Comparison of ENCODE assay signal across 25 cellular contexts in genomic region chr1:201570158-201570885, GRCh38. TPM values are rescaled to one million over a fixed set of nuclear protein-coding genes. Genes with fewer than 3 reads are reported as not detected.
A peak's percentile ranks its signal among the peaks of the same experiment; 100 is the strongest.
DNase-seq lines count a peak whose midpoint lies in the region; ATAC-seq and TF ChIP-seq lines count a peak whose summit lies in the region.
"Had no signal": no experiment of that assay in that cellular context is flagged by ENCODE, and none has a peak within 500 bp of the region (broad histone marks: within the 10 kb centered on the region; RNA-seq: fewer than 3 reads in every experiment).

No MANE protein-coding gene starts in this region.

- ATAC-seq in lower lobe of right lung (no peak), GM19467 (IDR thresholded peaks at IDR 0.05; ENCODE audit: unreplicated experiment) (no peak)
- ATAC-seq: activated CD4-positive, alpha-beta T cell treated with anti-CD3 and anti-CD28 coated beads for 36 hours; activated CD8-positive, alpha-beta T cell treated with anti-CD3 and anti-CD28 coated beads, Interleukin-2, amount 10 ng/mL, durations not matched to agents 7 days and 5 days; stimulated activated naive CD8-positive, alpha-beta T cell treated with anti-CD3 and anti-CD28 coated beads, Interleukin-15, amount 100 ng/mL, for 72 hours; T-helper 17 cell had no signal

- H4K20me1 ChIP-seq in smooth muscle cell (ENCODE audit: low read depth): peaks cover 58% of the 10 kb centered on the region

- H3K9me3 Mint-ChIP-seq in glutamatergic neuron (ENCODE audit: unreplicated experiment): peaks cover 3% of the 10 kb centered on the region
- H3K9me3 Mint-ChIP-seq: HFFc6; neural crest cell; stimulated activated naive CD8-positive, alpha-beta T cell treated with anti-CD3 and anti-CD28 coated beads, Interleukin-15, amount 100 ng/mL, for 72 hours had no signal

- no peaks in the 10 kb centered on the region for H3K4me1 ChIP-seq in Peyer's patch
- peaks cover 53% of the 10 kb centered on the region for H3K4me1 ChIP-seq in lower lobe of right lung
- H3K4me1 ChIP-seq in smooth muscle cell (ENCODE audit: low read depth): no peaks in the 10 kb centered on the region

- in situ Hi-C loops in KBM-7 (cut with MboI; ENCODE audit: low pct_unique_long_range_greater_than_20kb, low sequenced_read_pairs): no loop called here

- no peaks in the 10 kb centered on the region for H3F3A ChIP-seq in smooth muscle cell (ENCODE audit: low read depth)

- intact Hi-C loops in lower lobe of right lung (cut with DNase I): no loop called here

- peaks cover 8% of the 10 kb centered on the region for H3K27me3 Mint-ChIP-seq in glutamatergic neuron (ENCODE audit: unreplicated experiment)
- H3K27me3 Mint-ChIP-seq: activated CD4-positive, alpha-beta T cell treated with anti-CD3 and anti-CD28 coated beads for 36 hours; activated naive CD8-positive, alpha-beta T cell; stimulated activated naive CD8-positive, alpha-beta T cell treated with anti-CD3 and anti-CD28 coated beads, Interleukin-15, amount 100 ng/mL, for 72 hours had no signal

- no peak overlapping the region for H2AFZ ChIP-seq in smooth muscle cell (ENCODE audit: low read depth)
- H2AFZ ChIP-seq: GM23248 had no signal

- H3K27ac ChIP-seq in Peyer's patch: peak overlapping the region in 3 of 4 donors; percentile 34 to 66 (median 52)
- peak overlapping the region; percentile 32 for H3K27ac ChIP-seq in lower lobe of right lung
- H3K27ac ChIP-seq in smooth muscle cell (ENCODE audit: low read depth): peak overlapping the region; percentile 4
- H3K27ac ChIP-seq: BLaER1, cardiac muscle cell, GM23248, HL-60, prostate gland, tibial nerve had no signal

- TF ChIP-seq CTCF in Peyer's patch (IDR thresholded peaks at IDR 0.05) (no peak), lower lobe of right lung (IDR thresholded peaks at IDR 0.05) (no peak), smooth muscle cell (IDR thresholded peaks at IDR 0.05; ENCODE audit: borderline replicate concordance, insufficient read depth, poor library complexity, severe bottlenecking) (no peak), glutamatergic neuron (IDR thresholded peaks at IDR 0.05; ENCODE audit: partially characterized antibody, unreplicated experiment) (no peak)

- peaks cover 3% of the 10 kb centered on the region for H3K36me3 Mint-ChIP-seq in glutamatergic neuron (ENCODE audit: unreplicated experiment)
- H3K36me3 Mint-ChIP-seq: activated naive CD8-positive, alpha-beta T cell had no signal

- DNase-seq in H7 (peak; percentile 13), Peyer's patch (peak in 1 of 3 donors; percentile 30), lower lobe of right lung (peak; percentile 21), smooth muscle cell (lab: John Stamatoyannopoulos, UW; ENCODE audit: unreplicated experiment) (no peak), glutamatergic neuron (no peak), KBM-7 (no peak)
- DNase-seq: activated CD4-positive, alpha-beta T cell treated with anti-CD3 and anti-CD28 coated beads for 36 hours; activated CD8-positive, alpha-beta T cell treated with anti-CD3 and anti-CD28 coated beads, Interleukin-2, amount 10 ng/mL, durations not matched to agents 7 days and 5 days; DMS53; GM23248; HFFc6; mucosa of descending colon; NCI-H187; NCI-H526 treated with DMSO at 0.1 percent for 48 hours; RPMI8226; stimulated activated naive CD8-positive, alpha-beta T cell treated with anti-CD3 and anti-CD28 coated beads, Interleukin-15, amount 100 ng/mL, for 72 hours; T-helper 17 cell had no signal

- H3K4me3 Mint-ChIP-seq in glutamatergic neuron (ENCODE audit: unreplicated experiment): no peak overlapping the region
- H3K4me3 Mint-ChIP-seq: activated CD4-positive, alpha-beta T cell treated with anti-CD3 and anti-CD28 coated beads for 36 hours; activated CD8-positive, alpha-beta T cell treated with anti-CD3 and anti-CD28 coated beads, Interleukin-2, amount 10 ng/mL, durations not matched to agents 7 days and 5 days; activated naive CD8-positive, alpha-beta T cell; HFFc6; neural crest cell; stimulated activated naive CD8-positive, alpha-beta T cell treated with anti-CD3 and anti-CD28 coated beads, Interleukin-15, amount 100 ng/mL, for 72 hours; T-helper 17 cell had no signal

- no peak overlapping the region for H3K4me2 ChIP-seq in smooth muscle cell
- H3K4me2 ChIP-seq: BLaER1 had no signal

- 91% methylated on average over 4 of the region's 4 CpGs for WGBS in smooth muscle cell (ENCODE audit: low lambda C conversion rate)

- H3K9me3 ChIP-seq in Peyer's patch (no peaks in the 10 kb centered on the region), lower lobe of right lung (no peaks in the 10 kb centered on the region), smooth muscle cell (replicated peaks; ENCODE audit: low read depth) (no peaks in the 10 kb centered on the region)
- H3K9me3 ChIP-seq: mucosa of descending colon, prostate gland, tibial nerve had no signal

- no peak for TF ChIP-seq POLR2A in Peyer's patch (IDR thresholded peaks at IDR 0.05)

- H3K9ac ChIP-seq in smooth muscle cell (ENCODE audit: low read depth): no peak overlapping the region
- H3K9ac ChIP-seq: BLaER1, GM23248 had no signal

- no peak overlapping the region for H3K27ac Mint-ChIP-seq in glutamatergic neuron (ENCODE audit: unreplicated experiment)
- H3K27ac Mint-ChIP-seq: activated CD4-positive, alpha-beta T cell treated with anti-CD3 and anti-CD28 coated beads for 36 hours; activated CD8-positive, alpha-beta T cell treated with anti-CD3 and anti-CD28 coated beads, Interleukin-2, amount 10 ng/mL, durations not matched to agents 7 days and 5 days; activated naive CD8-positive, alpha-beta T cell; HFFc6; T-helper 17 cell had no signal

- H3K36me3 ChIP-seq in H7 (replicated peaks; ENCODE audit: control insufficient read depth, insufficient read depth, low read length) (no peaks in the 10 kb centered on the region), Peyer's patch (no peaks in the 10 kb centered on the region), lower lobe of right lung (no peaks in the 10 kb centered on the region), smooth muscle cell (ENCODE audit: low read depth) (no peaks in the 10 kb centered on the region)
- H3K36me3 ChIP-seq: cardiac muscle cell, prostate gland, tibial nerve had no signal

- no peaks in the 10 kb centered on the region for H3K27me3 ChIP-seq in H7 (ENCODE audit: control insufficient read depth, insufficient read depth, low read length)
- H3K27me3 ChIP-seq in Peyer's patch: no peaks in the 10 kb centered on the region
- no peaks in the 10 kb centered on the region for H3K27me3 ChIP-seq in lower lobe of right lung (ENCODE audit: low read depth)
- no peaks in the 10 kb centered on the region for H3K27me3 ChIP-seq in smooth muscle cell (ENCODE audit: low read depth)
- H3K27me3 ChIP-seq: BLaER1, cardiac muscle cell, tibial nerve had no signal

- H3K79me2 ChIP-seq in smooth muscle cell (ENCODE audit: low read depth): peaks cover 100% of the 10 kb centered on the region

- H3K4me1 Mint-ChIP-seq in glutamatergic neuron (ENCODE audit: low read depth, unreplicated experiment): peaks cover 7% of the 10 kb centered on the region

- H3K4me3 ChIP-seq in H7 (ENCODE audit: insufficient read depth, low read depth, low read length) (no peak overlapping the region), Peyer's patch (no peak overlapping the region), lower lobe of right lung (no peak overlapping the region), smooth muscle cell (no peak overlapping the region)
- H3K4me3 ChIP-seq: BLaER1, cardiac muscle cell, GM23248, mucosa of descending colon, prostate gland, tibial nerve had no signal

RNA-seq across cellular contexts. Expression of gene NAV1, which starts 31.4 kb away (rescaled TPM):
- 13.2 and 16.7 TPM in 2 replicates for total RNA-seq in H7 (2014; rRNA removed; shearing (Covaris generic))
- total RNA-seq in Peyer's patch (10 to 100 TPM in 3 of 4 donors, 1 to 10 TPM in 1; 6.7 to 47.9 (median 14.9) TPM), lower lobe of right lung (24.5 TPM), smooth muscle cell (52.3 and 60.1 TPM in 2 replicates), glutamatergic neuron (ENCODE audit: unreplicated experiment) (124 TPM)
- polyA plus RNA-seq in smooth muscle cell: 65.2 and 71.1 TPM in 2 replicates

Comparison
In these comparisons a context has a peak if more than half of its experiments do, and no peak if none do; other contexts are left out.
1. DNase-seq: peak in H7 (single experiment) and lower lobe of right lung (single experiment); none in smooth muscle cell (single experiment), glutamatergic neuron (single experiment) and KBM-7 (single experiment).
2. Peak in every context shown above with its lines, with median percentiles within 50 percentile points of each other: H3K27ac ChIP-seq.